8 cellular contexts compared by ENCODE assay signal in the genomic region with DNA sequence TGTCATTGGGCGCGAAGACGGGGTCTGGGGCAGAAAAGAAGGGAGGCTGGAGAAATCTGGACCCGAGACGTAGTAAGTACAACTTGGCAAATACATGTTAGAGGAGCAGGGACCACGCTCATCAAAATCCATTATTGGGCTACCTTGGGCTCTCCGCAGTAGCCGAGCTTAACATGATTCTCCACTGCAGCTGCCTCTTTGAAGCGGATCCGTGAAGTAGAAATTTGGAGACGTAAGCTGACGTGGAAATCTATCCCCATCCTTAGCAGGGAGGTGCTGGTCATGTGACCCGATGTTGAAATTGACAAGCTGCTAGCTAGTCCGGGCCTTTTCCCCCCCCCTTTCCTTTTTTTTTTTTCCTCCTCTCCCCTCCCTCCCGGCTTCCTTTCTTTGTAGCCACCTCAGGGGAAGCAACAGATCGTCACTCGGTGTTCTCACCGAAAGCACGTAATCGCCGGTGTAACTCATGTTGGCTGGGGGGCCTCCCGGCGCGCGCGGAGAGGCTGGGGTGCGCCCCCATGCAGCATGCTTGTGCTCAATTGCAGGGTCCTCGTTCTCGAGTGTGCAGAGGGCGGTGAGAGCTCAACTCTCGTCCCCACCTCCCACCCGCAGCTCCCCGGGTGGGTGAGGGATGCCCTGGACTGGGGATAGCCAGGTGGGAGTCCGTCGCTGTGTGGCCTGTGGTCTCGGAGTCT. TPM values are rescaled to one million over a fixed set of nuclear protein-coding genes. Genes with fewer than 3 reads are reported as not detected.
DNase-seq lines count a peak whose midpoint lies in the region; ATAC-seq and TF ChIP-seq lines count a peak whose summit lies in the region.

Gene HOXA11, minus strand, starts transcription at position 220 of the 695 bp plus-strand sequence. Its CDS starts 88 bp downstream, at position 132.

- WGBS in mesenchymal stem cell = 5% methylated on average over 25 of the region's 36 CpGs

- H3K9ac ChIP-seq in mesenchymal stem cell (ENCODE audit: low read length) = peak within 1 kb of the TSS; percentile 94

- H3K27ac Mint-ChIP-seq in activated naive CD8-positive, alpha-beta T cell treated with anti-CD3 and anti-CD28 coated beads, Interleukin-2, amount 10 ng/mL, durations not matched to agents 7 days and 5 days = peak within 1 kb of the TSS; percentile 27

- peaks cover 2% of the 10 kb centered on the region for H3K36me3 Mint-ChIP-seq in activated naive CD8-positive, alpha-beta T cell treated with anti-CD3 and anti-CD28 coated beads, Interleukin-2, amount 10 ng/mL, durations not matched to agents 7 days and 5 days

- H3K9me3 Mint-ChIP-seq in activated naive CD8-positive, alpha-beta T cell treated with anti-CD3 and anti-CD28 coated beads, Interleukin-2, amount 10 ng/mL, durations not matched to agents 7 days and 5 days = no peaks in the 10 kb centered on the region

- H2BK15ac ChIP-seq in mesenchymal stem cell (ENCODE audit: low read depth, poor library complexity, severe bottlenecking) = no peak within 1 kb of the TSS

- H3K27ac ChIP-seq in mesenchymal stem cell (ENCODE audit: low read length, poor library complexity, severe bottlenecking) (peak within 1 kb of the TSS; percentile 74), uterus (peak within 1 kb of the TSS; percentile 94 to 96)

- DNase-seq in DMS53 (lab: John Stamatoyannopoulos, UW) = peak; percentile 82
- no peak for DNase-seq in Jurkat, Clone E6-1 (ENCODE audit: low read depth, low spot score)
- DNase-seq in activated naive CD8-positive, alpha-beta T cell treated with anti-CD3 and anti-CD28 coated beads, Interleukin-2, amount 10 ng/mL, durations not matched to agents 7 days and 5 days = no peak
- DNase-seq in mesenchymal stem cell = peak; percentile 76
- peak; percentile 82 to 97 for DNase-seq in uterus
- no peak for DNase-seq in NCI-H526 treated with DMSO at 0.1 percent for 48 hours (lab: John Stamatoyannopoulos, UW)

- peak within 1 kb of the TSS; percentile 68 for H3K4me3 Mint-ChIP-seq in activated naive CD8-positive, alpha-beta T cell treated with anti-CD3 and anti-CD28 coated beads, Interleukin-2, amount 10 ng/mL, durations not matched to agents 7 days and 5 days

- no peak within 1 kb of the TSS for H2BK12ac ChIP-seq in mesenchymal stem cell (ENCODE audit: low read length in 2 of 2)

- peak; percentile 83 to 84 for TF ChIP-seq POLR2A in uterus (IDR thresholded peaks at IDR 0.05)

- H3K79me1 ChIP-seq in mesenchymal stem cell (replicated peaks; ENCODE audit: low read length, poor library complexity, severe bottlenecking) = no peaks in the 10 kb centered on the region

- H2BK120ac ChIP-seq in mesenchymal stem cell (ENCODE audit: low read depth, low read length) = no peak within 1 kb of the TSS

- intact Hi-C loops in uterus (cut with DNase I; ENCODE audit: low total_unique reads) = loop anchor here (5.0 kb wide), 1 partner anchor 477 kb away; the partner anchor contains the start of gene HIBADH

- peaks cover 0 to 21% of the 10 kb centered on the region in 2 experiments for H3K27me3 ChIP-seq in mesenchymal stem cell (ENCODE audit: control insufficient read depth in 1 of 2, insufficient read depth in 1 of 2, low read length in 2 of 2)
- H3K27me3 ChIP-seq in uterus = no peaks in the 10 kb centered on the region

- peak within 1 kb of the TSS; percentile 22 for H3K4me3 ChIP-seq in Jurkat, Clone E6-1 (ENCODE audit: low read length)
- H3K4me3 ChIP-seq in mesenchymal stem cell (ENCODE audit: insufficient read depth in 1 of 2, low read depth in 1 of 2, low read length in 2 of 2) (peak within 1 kb of the TSS; percentile 79 to 84), uterus (peak within 1 kb of the TSS; percentile 56 to 79)

- peak within 1 kb of the TSS; percentile 92 for H3K4me2 ChIP-seq in mesenchymal stem cell (ENCODE audit: low read length, poor library complexity, severe bottlenecking)

- H3K4ac ChIP-seq in mesenchymal stem cell (ENCODE audit: low read depth in 1 of 2, low read length in 2 of 2) = no peak within 1 kb of the TSS

- no peak within 1 kb of the TSS for H3K23ac ChIP-seq in mesenchymal stem cell (ENCODE audit: low read length in 2 of 2)

- H2AFZ ChIP-seq in mesenchymal stem cell (ENCODE audit: low read depth, low read length) = no peak within 1 kb of the TSS

- H3K4me1 ChIP-seq in mesenchymal stem cell (ENCODE audit: control insufficient read depth, insufficient read depth, low read depth, low read length) = peaks cover 26% of the 10 kb centered on the region
- H3K4me1 ChIP-seq in uterus = no peaks in the 10 kb centered on the region

- peaks cover 30% of the 10 kb centered on the region for H3K4me1 Mint-ChIP-seq in activated naive CD8-positive, alpha-beta T cell treated with anti-CD3 and anti-CD28 coated beads, Interleukin-2, amount 10 ng/mL, durations not matched to agents 7 days and 5 days

- H3K9me3 ChIP-seq in mesenchymal stem cell (ENCODE audit: control insufficient read depth, low read length) (no peaks in the 10 kb centered on the region), uterus (no peaks in the 10 kb centered on the region)

- peak within 1 kb of the TSS; percentile 75 for H2BK5ac ChIP-seq in mesenchymal stem cell (ENCODE audit: low read depth, low read length, poor library complexity, severe bottlenecking)

- no peak within 1 kb of the TSS for H4K91ac ChIP-seq in mesenchymal stem cell (ENCODE audit: low read length)

- H3K27me3 Mint-ChIP-seq in activated naive CD8-positive, alpha-beta T cell treated with anti-CD3 and anti-CD28 coated beads, Interleukin-2, amount 10 ng/mL, durations not matched to agents 7 days and 5 days = peaks cover 88% of the 10 kb centered on the region

- H3K14ac ChIP-seq in mesenchymal stem cell (ENCODE audit: low read length in 2 of 2) = no peak within 1 kb of the TSS

- peak within 1 kb of the TSS; percentile 31 for H4K8ac ChIP-seq in mesenchymal stem cell (ENCODE audit: low read length)

- no peak for TF ChIP-seq CTCF in uterus (IDR thresholded peaks at IDR 0.05)

- H3K18ac ChIP-seq in mesenchymal stem cell (ENCODE audit: low read depth in 1 of 2, low read length in 2 of 2) = peak within 1 kb of the TSS; percentile 28

- ATAC-seq in activated naive CD8-positive, alpha-beta T cell treated with anti-CD3 and anti-CD28 coated beads, Interleukin-2, amount 10 ng/mL, durations not matched to agents 7 days and 5 days (ENCODE audit: low read depth) = no peak
- ATAC-seq in GM21515 (IDR thresholded peaks at IDR 0.05; ENCODE audit: unreplicated experiment) = no peak
- no peak for ATAC-seq in HG03108 (IDR thresholded peaks at IDR 0.05; ENCODE audit: unreplicated experiment)

- POLR2A ChIA-PET in activated naive CD8-positive, alpha-beta T cell treated with anti-CD3 and anti-CD28 coated beads, Interleukin-2, amount 10 ng/mL, durations not matched to agents 7 days and 5 days (lab: Charles Lee) = interaction anchor here (0.9 kb wide), 1 partner anchor 30 kb away, joined by 4 read pairs; no protein-coding TSS in a partner anchor

- H3K36me3 ChIP-seq in mesenchymal stem cell (ENCODE audit: control insufficient read depth in 1 of 2, insufficient read depth in 2 of 2, low read depth in 1 of 2, low read length in 2 of 2) = peaks cover 6 to 13% of the 10 kb centered on the region in 2 experiments
- no peaks in the 10 kb centered on the region for H3K36me3 ChIP-seq in uterus

- H2AK5ac ChIP-seq in mesenchymal stem cell (ENCODE audit: low read length, severe bottlenecking) = peak within 1 kb of the TSS; percentile 45

RNA-seq across cellular contexts. Expression of gene HOXA11, which starts in this region (rescaled TPM):
- polyA plus RNA-seq in Jurkat, Clone E6-1 (2012; ENCODE audit: insufficient read depth, insufficient read length) = 4.0 TPM
- not detected for total RNA-seq in activated naive CD8-positive, alpha-beta T cell treated with anti-CD3 and anti-CD28 coated beads, Interleukin-2, amount 10 ng/mL, durations not matched to agents 7 days and 5 days
- 1.4 TPM for polyA plus RNA-seq in mesenchymal stem cell (2013, experiment 1 of 2)
- 1.3 TPM for polyA plus RNA-seq in mesenchymal stem cell (2013, experiment 2 of 2)
- 10 to 100 TPM; 32.4 to 82.0 (median 57.8) TPM for total RNA-seq in uterus

Comparison
In these comparisons a context has a peak if more than half of its experiments do, and no peak if none do; other contexts are left out.
1. RNA of gene HOXA11 (total RNA-seq): 32.4 to 82.0 TPM in uterus; not detected in activated naive CD8-positive, alpha-beta T cell treated with anti-CD3 and anti-CD28 coated beads, Interleukin-2, amount 10 ng/mL, durations not matched to agents 7 days and 5 days; every median in the first group is over 10 times any median in the second.
2. DNase-seq: peak in DMS53 (single experiment), mesenchymal stem cell (single experiment) and uterus (2 of 2); none in Jurkat, Clone E6-1 (single experiment), activated naive CD8-positive, alpha-beta T cell treated with anti-CD3 and anti-CD28 coated beads, Interleukin-2, amount 10 ng/mL, durations not matched to agents 7 days and 5 days (single experiment) and NCI-H526 treated with DMSO at 0.1 percent for 48 hours (single experiment).
3. H3K4me3 ChIP-seq: peak in every context shown above with its lines; median percentile 82 in mesenchymal stem cell; 68 in uterus; 22 in Jurkat, Clone E6-1.